Comparison of ENCODE assay signal across 8 cellular contexts in genomic region chr13:77026255-77026782, GRCh38. TPM values are rescaled to one million over a fixed set of nuclear protein-coding genes. Genes with fewer than 3 reads are reported as not detected.
DNase-seq lines count a peak whose midpoint lies in the region; ATAC-seq and TF ChIP-seq lines count a peak whose summit lies in the region.

No MANE protein-coding gene starts in this region.

- H3K27ac ChIP-seq in cardiac muscle cell = peak overlapping the region; percentile 97
- H3K27ac ChIP-seq in upper lobe of left lung = peak overlapping the region; percentile 98 to 100 (median 100)

- H3K4me1 Mint-ChIP-seq in activated naive CD8-positive, alpha-beta T cell (ENCODE audit: low read depth) = peaks cover 58% of the 10 kb centered on the region

- TF ChIP-seq POLR2A in upper lobe of left lung (IDR thresholded peaks at IDR 0.05) = peak in 2 of 4 donors; percentile 26 to 33

- H3K4me3 ChIP-seq in cardiac muscle cell = peak overlapping the region; percentile 100
- H3K4me3 ChIP-seq in upper lobe of left lung = peak overlapping the region; percentile 48 to 96 (median 86)

- TF ChIP-seq EP300 in upper lobe of left lung (IDR thresholded peaks at IDR 0.05) = no peak

- no peak for TF ChIP-seq CTCF in cardiac muscle cell (IDR thresholded peaks at IDR 0.05; ENCODE audit: low read depth, low read length)
- TF ChIP-seq CTCF in upper lobe of left lung (IDR thresholded peaks at IDR 0.05) = peak in 2 of 6 experiments; percentile 12 to 16

- 1 to 2% methylated on average over 7 to 17 of the region's 53 CpGs for WGBS in upper lobe of left lung, 2 donors

- no peaks in the 10 kb centered on the region for H3K36me3 Mint-ChIP-seq in activated naive CD8-positive, alpha-beta T cell

- H3K9me3 Mint-ChIP-seq in activated naive CD8-positive, alpha-beta T cell (ENCODE audit: low read depth) = no peaks in the 10 kb centered on the region

- no peaks in the 10 kb centered on the region for H3K27me3 ChIP-seq in cardiac muscle cell
- no peaks in the 10 kb centered on the region for H3K27me3 ChIP-seq in upper lobe of left lung

- H3K27ac Mint-ChIP-seq in activated naive CD8-positive, alpha-beta T cell = peak overlapping the region; percentile 94

- no peaks in the 10 kb centered on the region for H3K9me3 ChIP-seq in cardiac muscle cell (ENCODE audit: low read depth)
- no peaks in the 10 kb centered on the region for H3K9me3 ChIP-seq in upper lobe of left lung

- H3K4me1 ChIP-seq in cardiac muscle cell (ENCODE audit: low read depth) = no peaks in the 10 kb centered on the region
- peaks cover 39 to 57% (median 43%) of the 10 kb centered on the region in 4 donors for H3K4me1 ChIP-seq in upper lobe of left lung

- H3K36me3 ChIP-seq in cardiac muscle cell = peaks cover 1% of the 10 kb centered on the region
- H3K36me3 ChIP-seq in upper lobe of left lung = peaks cover 0 to 3% (median 0%) of the 10 kb centered on the region in 4 donors

- no peaks in the 10 kb centered on the region for H3K27me3 Mint-ChIP-seq in activated naive CD8-positive, alpha-beta T cell

- DNase-seq in EL (peak; percentile 73), KG1 (lab: John Stamatoyannopoulos, UW) (peak; percentile 54), cardiac muscle cell (ENCODE audit: low read depth in 1 of 2, low spot score in 1 of 2) (peak; percentile 68 to 86), pons (ENCODE audit: low spot score) (peak; percentile 63), upper lobe of left lung (peak; percentile 94 to 95)

- H3K4me3 Mint-ChIP-seq in activated naive CD8-positive, alpha-beta T cell = peak overlapping the region; percentile 96

- ATAC-seq in GM21723 (IDR thresholded peaks at IDR 0.05; ENCODE audit: unreplicated experiment) = peak; percentile 66
- peak; percentile 62 for ATAC-seq in SK-N-SH treated with all-trans-retinoic acid at 6 μM for 48 hours
- ATAC-seq in upper lobe of left lung (ENCODE audit: low FRiP score in 2 of 2) = peak; percentile 87

TF ChIP-seq in SK-N-SH treated with all-trans-retinoic acid at 6 μM for 48 hours, 23 proteins besides CTCF, POLR2A, EP300 and RAD21:
- TF ChIP-seq PPARA (CRISPR knock-in tag; IDR thresholded peaks at IDR 0.05; ENCODE audit: borderline replicate concordance) (no peak), GLIS3 (CRISPR knock-in tag; IDR thresholded peaks at IDR 0.05) (no peak), POU6F1 (CRISPR knock-in tag; IDR thresholded peaks at IDR 0.05; ENCODE audit: borderline replicate concordance, low read depth) (no peak), PATZ1 (CRISPR knock-in tag; IDR thresholded peaks at IDR 0.05; ENCODE audit: borderline replicate concordance) (0 out of 2 replicates have a peak, but pooled peaks have one; percentile 20)

RNA-seq across cellular contexts. Expression of gene FBXL3, which starts 0.6 kb away (rescaled TPM):
- 25.0 and 29.4 TPM in 2 replicates for total RNA-seq in cardiac muscle cell
- polyA plus RNA-seq in cardiac muscle cell = 9.3 and 14.8 TPM in 2 replicates
- total RNA-seq in upper lobe of left lung = 10 to 100 TPM; 37.7 to 94.9 (median 53.8) TPM

RNA-seq across cellular contexts. Expression of gene CLN5, which starts 34.4 kb away (rescaled TPM):
- 11.1 and 18.6 TPM in 2 replicates for total RNA-seq in cardiac muscle cell
- polyA plus RNA-seq in cardiac muscle cell = 22.9 and 26.5 TPM in 2 replicates
- total RNA-seq in upper lobe of left lung = 10 to 100 TPM; 13.0 to 39.5 (median 25.8) TPM

Comparison
In these comparisons a context has a peak if more than half of its experiments do, and no peak if none do; other contexts are left out.
1. Peak in every context shown above with its lines: DNase-seq, ATAC-seq, H3K4me3 ChIP-seq and H3K27ac ChIP-seq.